ENCODE assay signal across 8 cellular contexts in genomic region chr11:61817471-61818202, GRCh38. TPM values are rescaled to one million over a fixed set of nuclear protein-coding genes. Genes with fewer than 3 reads are reported as not detected.
DNase-seq lines count a peak whose midpoint lies in the region; ATAC-seq and TF ChIP-seq lines count a peak whose summit lies in the region.

No MANE protein-coding gene starts in this region.

- no peak for ATAC-seq in stimulated activated naive B cell treated with anti-CD40 and anti-IgM and Interleukin-4, amounts not matched to agents 10 μg/mL and 1 μg/mL and 100 μg/mL, for 72 hours (replicated peaks)
- no peak for ATAC-seq in left lobe of liver

- H3K4me1 ChIP-seq in left ventricle myocardium inferior: peaks cover 31% of the 10 kb centered on the region

- peak overlapping the region; percentile 84 to 91 for H3K4me3 Mint-ChIP-seq in stimulated activated naive B cell treated with anti-CD40 and anti-IgM and Interleukin-4, amounts not matched to agents 10 μg/mL and 1 μg/mL and 100 μg/mL, for 72 hours

- H3K4me3 ChIP-seq in left ventricle myocardium inferior: peak overlapping the region; percentile 92

- no peaks in the 10 kb centered on the region for H3K27me3 Mint-ChIP-seq in stimulated activated naive B cell treated with anti-CD40 and anti-IgM and Interleukin-4, amounts not matched to agents 10 μg/mL and 1 μg/mL and 100 μg/mL, for 72 hours

- peaks cover 10 to 21% of the 10 kb centered on the region in 2 donors for H3K4me1 Mint-ChIP-seq in stimulated activated naive B cell treated with anti-CD40 and anti-IgM and Interleukin-4, amounts not matched to agents 10 μg/mL and 1 μg/mL and 100 μg/mL, for 72 hours

- peak overlapping the region; percentile 62 for H3K27ac Mint-ChIP-seq in stimulated activated naive B cell treated with anti-CD40 and anti-IgM and Interleukin-4, amounts not matched to agents 10 μg/mL and 1 μg/mL and 100 μg/mL, for 72 hours

- H3K27ac ChIP-seq in VCaP (peak overlapping the region; percentile 94), left ventricle myocardium inferior (replicated peaks) (peak overlapping the region; percentile 100)

- H3K9me3 Mint-ChIP-seq in stimulated activated naive B cell treated with anti-CD40 and anti-IgM and Interleukin-4, amounts not matched to agents 10 μg/mL and 1 μg/mL and 100 μg/mL, for 72 hours: peaks cover 4 to 5% of the 10 kb centered on the region in 2 donors

- peak; percentile 28 for DNase-seq in DMS53 (lab: John Stamatoyannopoulos, UW)
- no peak for DNase-seq in DMS53 treated with DMSO at 0.1 percent for 48 hours (lab: John Stamatoyannopoulos, UW; ENCODE audit: unreplicated experiment)
- no peak for DNase-seq in left ventricle myocardium inferior
- no peak for DNase-seq in stimulated activated naive B cell treated with anti-CD40 and anti-IgM and Interleukin-4, amounts not matched to agents 10 μg/mL and 1 μg/mL and 100 μg/mL, for 72 hours
- DNase-seq in left lobe of liver (ENCODE audit: low spot score): no peak
- no peak for DNase-seq in central memory CD4-positive, alpha-beta T cell
- no peak for DNase-seq in SK-N-DZ (ENCODE audit: low spot score)

- intact Hi-C loops in left ventricle myocardium inferior (cut with micrococcal nuclease): no loop called here

- H3K9me3 ChIP-seq in left ventricle myocardium inferior (replicated peaks): no peaks in the 10 kb centered on the region

- peaks cover 19 to 34% of the 10 kb centered on the region in 2 donors for H3K36me3 Mint-ChIP-seq in stimulated activated naive B cell treated with anti-CD40 and anti-IgM and Interleukin-4, amounts not matched to agents 10 μg/mL and 1 μg/mL and 100 μg/mL, for 72 hours

- H3K36me3 ChIP-seq in left ventricle myocardium inferior: peaks cover under 1% of the 10 kb centered on the region

- no peaks in the 10 kb centered on the region for H3K27me3 ChIP-seq in left ventricle myocardium inferior (ENCODE audit: low read depth)

- TF ChIP-seq CTCF in VCaP (conservative IDR thresholded peaks at IDR 0.05): no peak
- no peak for TF ChIP-seq CTCF in left ventricle myocardium inferior (IDR thresholded peaks at IDR 0.05; ENCODE audit: borderline replicate concordance)

RNA-seq across cellular contexts. Expression of gene FADS1, which starts 0.8 kb away (rescaled TPM):
- total RNA-seq in left ventricle myocardium inferior: 24.1 TPM
- 34.6 TPM for total RNA-seq in left lobe of liver
- polyA plus RNA-seq in SK-N-DZ (2014; cell fraction: cytosol; rRNA removed): 182 and 212 TPM in 2 replicates
- polyA plus RNA-seq in SK-N-DZ (2014; cell fraction: nucleus; rRNA removed): 118 and 119 TPM in 2 replicates

RNA-seq across cellular contexts. Expression of gene FADS2, which starts 10.5 kb away (rescaled TPM):
- total RNA-seq in left ventricle myocardium inferior (25.7 TPM), left lobe of liver (113 TPM)
- polyA plus RNA-seq in SK-N-DZ (2014; cell fraction: cytosol; rRNA removed): 238 and 253 TPM in 2 replicates
- 137 and 153 TPM in 2 replicates for polyA plus RNA-seq in SK-N-DZ (2014; cell fraction: nucleus; rRNA removed)

RNA-seq across cellular contexts. Expression of gene FEN1, which starts 24.9 kb away (rescaled TPM):
- total RNA-seq in left ventricle myocardium inferior: 5.8 TPM
- 5.1 TPM for total RNA-seq in left lobe of liver
- 184 and 207 TPM in 2 replicates for polyA plus RNA-seq in SK-N-DZ (2014; cell fraction: cytosol; rRNA removed)
- polyA plus RNA-seq in SK-N-DZ (2014; cell fraction: nucleus; rRNA removed): 56.1 and 83.9 TPM in 2 replicates

RNA-seq across cellular contexts. Expression of gene TMEM258, which starts 25.2 kb away (rescaled TPM):
- total RNA-seq in left ventricle myocardium inferior: 117 TPM
- 58.5 TPM for total RNA-seq in left lobe of liver
- polyA plus RNA-seq in SK-N-DZ (2014; cell fraction: cytosol; rRNA removed): 147 and 242 TPM in 2 replicates
- 86.1 and 95.3 TPM in 2 replicates for polyA plus RNA-seq in SK-N-DZ (2014; cell fraction: nucleus; rRNA removed)
